In genomic region chr14:96098309-96098998, GRCh38 we compare ENCODE assay signal across 9 cellular contexts. TPM values are rescaled to one million over a fixed set of nuclear protein-coding genes. Genes with fewer than 3 reads are reported as not detected.
A peak's percentile ranks its signal among the peaks of the same experiment; 100 is the strongest.
DNase-seq lines count a peak whose midpoint lies in the region; ATAC-seq and TF ChIP-seq lines count a peak whose summit lies in the region.
"Had no signal": no experiment of that assay in that cellular context is flagged by ENCODE, and none has a peak within 500 bp of the region (broad histone marks: within the 10 kb centered on the region; RNA-seq: fewer than 3 reads in every experiment).

No MANE protein-coding gene starts in this region.

- H3K4me1 ChIP-seq in lung (ENCODE audit: control insufficient read depth in 2 of 2, insufficient read depth in 2 of 2, low read length in 2 of 2): no peaks in the 10 kb centered on the region

- no peak for TF ChIP-seq CTCF in lung (IDR thresholded peaks at IDR 0.05; ENCODE audit: control extremely low read depth, extremely low read depth)

- H3K4me3 ChIP-seq in lung: no peak overlapping the region

- peak; percentile 6 for DNase-seq in DMS114 treated with DMSO at 0.1 percent for 48 hours (lab: John Stamatoyannopoulos, UW; ENCODE audit: unreplicated experiment)
- DNase-seq in HT-29 (ENCODE audit: low spot score): peak; percentile 58
- DNase-seq in NCI-H82 (lab: John Stamatoyannopoulos, UW): peak; percentile 92
- peak; percentile 90 for DNase-seq in cerebellum (ENCODE audit: low spot score)
- peak; percentile 51 for DNase-seq in lung (ENCODE audit: low spot score)
- DNase-seq in GOT3 (lab: John Stamatoyannopoulos, UW): no peak
- DNase-seq in stimulated activated CD4-positive, alpha-beta T cell treated with anti-CD3 and anti-CD28 coated beads, Interleukin-2, amount 100 ng/mL, for 48 hours: no peak

- no peaks in the 10 kb centered on the region for H3K9me3 ChIP-seq in lung (ENCODE audit: control insufficient read depth in 2 of 2, insufficient read depth in 1 of 2, low read length in 1 of 2)

- no peaks in the 10 kb centered on the region for H3K36me3 ChIP-seq in lung (ENCODE audit: control insufficient read depth in 2 of 2, insufficient read depth in 2 of 2, low read length in 2 of 2)

- ATAC-seq in lung (ENCODE audit: insufficient read depth, low FRiP score) (no peak), GM21717 (IDR thresholded peaks at IDR 0.05; ENCODE audit: unreplicated experiment) (no peak)
- ATAC-seq: naive thymus-derived CD4-positive, alpha-beta T cell had no signal

- H3K27ac ChIP-seq in lung (ENCODE audit: low read depth in 1 of 2, low read length in 1 of 2): no peak overlapping the region

- no peaks in the 10 kb centered on the region for H3K27me3 ChIP-seq in lung (ENCODE audit: control insufficient read depth, insufficient read depth)

- WGBS in lung, 2 donors: 42 to 44% methylated on average over 6 of the region's 6 CpGs

RNA-seq across cellular contexts. Expression of gene C14orf132, which starts 59.3 kb away (rescaled TPM):
- total RNA-seq in HT-29 (2014; rRNA removed; shearing (Covaris generic)): not detected in 2 replicates
- total RNA-seq in cerebellum (91.6 TPM), lung (10 to 100 TPM; 21.7 to 49.3 TPM)
- 10 to 100 TPM in 1 of 2 donors, 1 to 10 TPM in 1; 9.8 to 27.7 TPM for polyA plus RNA-seq in lung

Comparison
In these comparisons a context has a peak if more than half of its experiments do, and no peak if none do; other contexts are left out.
1. DNase-seq: peak in DMS114 treated with DMSO at 0.1 percent for 48 hours (single experiment), HT-29 (single experiment), NCI-H82 (single experiment), cerebellum (single experiment) and lung (single experiment); none in GOT3 (single experiment) and stimulated activated CD4-positive, alpha-beta T cell treated with anti-CD3 and anti-CD28 coated beads, Interleukin-2, amount 100 ng/mL, for 48 hours (0 of 2).
2. RNA of gene C14orf132, which starts 59.3 kb away (total RNA-seq): 91.6 TPM in cerebellum (single experiment) and 21.7 to 49.3 TPM in lung; not detected in HT-29; every median in the first group is over 10 times any median in the second.